Comparison of ENCODE assay signal across 1 cellular context in genomic region chr16:31142109-31143035, GRCh38.
TF ChIP-seq lines count a peak whose summit lies in the region.

No MANE protein-coding gene starts in this region.

TF ChIP-seq in endothelial cell of umbilical vein, 7 proteins besides CTCF, POLR2A, EP300 and RAD21 (continued from another document):
- TF ChIP-seq POLR2AphosphoS5 (IDR thresholded peaks at IDR 0.05; ENCODE audit: insufficient read depth, low read depth, low read length) (peak; percentile 46), FOS (IDR thresholded peaks at IDR 0.05; ENCODE audit: borderline replicate concordance, insufficient read depth, low read length) (no peak)
